Comparison of ENCODE assay signal across 8 cellular contexts in genomic region chr19:982567-983170, GRCh38. TPM values are rescaled to one million over a fixed set of nuclear protein-coding genes. Genes with fewer than 3 reads are reported as not detected.
DNase-seq lines count a peak whose midpoint lies in the region; ATAC-seq lines count a peak whose summit lies in the region.

No MANE protein-coding gene starts in this region.

- CTCF ChIA-PET in activated CD8-positive, alpha-beta memory T cell treated with anti-CD3 and anti-CD28 coated beads, Interleukin-2, amount 10 ng/mL, durations not matched to agents 7 days and 5 days (lab: Charles Lee) = interaction anchor here (0.8 to 9.9 kb wide), 12 partner anchors 13 to 258 kb away, joined by 3 to 163 read pairs (median 4); no protein-coding TSS in a partner anchor

- no peaks in the 10 kb centered on the region for H3K27me3 Mint-ChIP-seq in activated CD8-positive, alpha-beta memory T cell treated with anti-CD3 and anti-CD28 coated beads, Interleukin-2, amount 10 ng/mL, durations not matched to agents 7 days and 5 days

- H3K27ac Mint-ChIP-seq in activated CD8-positive, alpha-beta memory T cell treated with anti-CD3 and anti-CD28 coated beads, Interleukin-2, amount 10 ng/mL, durations not matched to agents 7 days and 5 days = peak overlapping the region; percentile 61

- H3K9me3 Mint-ChIP-seq in activated CD8-positive, alpha-beta memory T cell treated with anti-CD3 and anti-CD28 coated beads, Interleukin-2, amount 10 ng/mL, durations not matched to agents 7 days and 5 days (ENCODE audit: low read depth) = no peaks in the 10 kb centered on the region

- H3K4me3 Mint-ChIP-seq in activated CD8-positive, alpha-beta memory T cell treated with anti-CD3 and anti-CD28 coated beads, Interleukin-2, amount 10 ng/mL, durations not matched to agents 7 days and 5 days = no peak overlapping the region

- peak; percentile 46 for ATAC-seq in HG02763 (IDR thresholded peaks at IDR 0.05; ENCODE audit: unreplicated experiment)
- ATAC-seq in activated CD8-positive, alpha-beta memory T cell treated with anti-CD3 and anti-CD28 coated beads, Interleukin-2, amount 10 ng/mL, durations not matched to agents 7 days and 5 days = peak; percentile 82

- peaks cover 1% of the 10 kb centered on the region for H3K36me3 Mint-ChIP-seq in activated CD8-positive, alpha-beta memory T cell treated with anti-CD3 and anti-CD28 coated beads, Interleukin-2, amount 10 ng/mL, durations not matched to agents 7 days and 5 days

- DNase-seq in GDM1 (lab: John Stamatoyannopoulos, UW) (peak; percentile 62), NCI-H69 (lab: John Stamatoyannopoulos, UW) (peak; percentile 81), epidermal melanocyte (ENCODE audit: insufficient read length, low spot score) (peak; percentile 99), myocyte (ENCODE audit: low read depth) (peak; percentile 67), DMS153 treated with DMSO at 0.1 percent for 48 hours (lab: John Stamatoyannopoulos, UW; ENCODE audit: unreplicated experiment) (no peak)
- peak; percentile 80 for DNase-seq in activated CD8-positive, alpha-beta memory T cell treated with anti-CD3 and anti-CD28 coated beads, Interleukin-2, amount 10 ng/mL, durations not matched to agents 7 days and 5 days
- peak; percentile 34 to 49 for DNase-seq in stimulated activated CD8-positive, alpha-beta memory T cell treated with anti-CD3 and anti-CD28 coated beads, Interleukin-4, amount 100 ng/mL, for 4 hours (ENCODE audit: low read depth in 2 of 2, low spot score in 1 of 2)

- H3K4me1 Mint-ChIP-seq in activated CD8-positive, alpha-beta memory T cell treated with anti-CD3 and anti-CD28 coated beads, Interleukin-2, amount 10 ng/mL, durations not matched to agents 7 days and 5 days = peaks cover 16% of the 10 kb centered on the region

RNA-seq across cellular contexts. Expression of gene WDR18, which starts 1.5 kb away (rescaled TPM):
- total RNA-seq in activated CD8-positive, alpha-beta memory T cell treated with anti-CD3 and anti-CD28 coated beads, Interleukin-2, amount 10 ng/mL, durations not matched to agents 7 days and 5 days = 10 to 100 TPM; 64.5 to 87.9 TPM
- total RNA-seq in myocyte = 34.2 and 42.9 TPM in 2 replicates
- 42.8 TPM for polyA plus RNA-seq in myocyte (2012)

RNA-seq across cellular contexts. Expression of gene GRIN3B, which starts 17.6 kb away (rescaled TPM):
- not detected for total RNA-seq in activated CD8-positive, alpha-beta memory T cell treated with anti-CD3 and anti-CD28 coated beads, Interleukin-2, amount 10 ng/mL, durations not matched to agents 7 days and 5 days
- total RNA-seq in myocyte = 0.05 and 0.16 TPM in 2 replicates
- polyA plus RNA-seq in myocyte (2012) = 0.05 TPM

RNA-seq across cellular contexts. Expression of gene TMEM259, which starts 38.3 kb away (rescaled TPM):
- 100 to 1,000 TPM; 172 to 212 TPM for total RNA-seq in activated CD8-positive, alpha-beta memory T cell treated with anti-CD3 and anti-CD28 coated beads, Interleukin-2, amount 10 ng/mL, durations not matched to agents 7 days and 5 days
- 182 and 198 TPM in 2 replicates for total RNA-seq in myocyte
- polyA plus RNA-seq in myocyte (2012) = 114 TPM

RNA-seq across cellular contexts. Expression of gene RNU6-2, which starts 38.7 kb away (rescaled TPM):
- total RNA-seq in activated CD8-positive, alpha-beta memory T cell treated with anti-CD3 and anti-CD28 coated beads, Interleukin-2, amount 10 ng/mL, durations not matched to agents 7 days and 5 days = not detected
- total RNA-seq in myocyte = not detected in 2 replicates
- not detected for polyA plus RNA-seq in myocyte (2012)

RNA-seq across cellular contexts. Expression of gene CNN2, which starts 43.7 kb away (rescaled TPM):
- total RNA-seq in activated CD8-positive, alpha-beta memory T cell treated with anti-CD3 and anti-CD28 coated beads, Interleukin-2, amount 10 ng/mL, durations not matched to agents 7 days and 5 days = 100 to 1,000 TPM; 295 to 296 TPM
- 88.1 and 92.4 TPM in 2 replicates for total RNA-seq in myocyte
- 202 TPM for polyA plus RNA-seq in myocyte (2012)
